ENCODE assay signal across 11 cellular contexts in the genomic region with DNA sequence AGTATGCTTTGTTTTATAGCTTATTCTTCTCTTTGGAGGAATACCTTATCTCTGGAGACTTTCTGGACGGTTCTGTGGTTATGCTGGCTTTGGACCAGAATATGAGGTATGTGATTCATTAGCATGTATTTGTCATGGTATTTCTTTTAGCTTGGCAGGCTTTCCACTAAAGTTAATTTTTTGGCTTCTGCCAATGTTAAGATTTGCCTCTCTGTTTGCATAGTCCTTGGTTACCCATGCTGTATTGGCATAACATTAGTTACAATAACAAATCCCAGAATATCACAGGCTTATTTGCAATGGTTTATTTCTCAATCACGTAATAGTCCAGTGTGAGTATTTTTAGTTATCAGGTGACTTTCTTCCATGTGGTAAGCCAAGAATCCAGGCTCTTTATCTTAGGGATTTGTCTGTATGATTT. TPM values are rescaled to one million over a fixed set of nuclear protein-coding genes. Genes with fewer than 3 reads are reported as not detected.
DNase-seq lines count a peak whose midpoint lies in the region; ATAC-seq and TF ChIP-seq lines count a peak whose summit lies in the region.
"Had no signal": no experiment of that assay in that cellular context is flagged by ENCODE, and none has a peak within 500 bp of the region (broad histone marks: within the 10 kb centered on the region; RNA-seq: fewer than 3 reads in every experiment).

No MANE protein-coding gene starts in this region.

- H3K27ac Mint-ChIP-seq in activated CD8-positive, alpha-beta T cell treated with anti-CD3 and anti-CD28 coated beads for 36 hours: peak overlapping the region; percentile 38
- H3K27ac Mint-ChIP-seq in activated CD8-positive, alpha-beta T cell treated with anti-CD3 and anti-CD28 coated beads, Interleukin-2, amount 10 ng/mL, durations not matched to agents 7 days and 5 days: no peak overlapping the region
- H3K27ac Mint-ChIP-seq: activated naive CD4-positive, alpha-beta T cell treated with anti-CD3 and anti-CD28 coated beads, Interleukin-2, amount 10 ng/mL, durations not matched to agents 7 days and 5 days; T-helper 2 cell treated with Interferon-gamma antibody and Interleukin-4, amounts not matched to agents 5 μg/mL and 100 μg/mL, for 36 hours had no signal

- no peak overlapping the region for H3K4me3 ChIP-seq in choroid plexus epithelial cell (ENCODE audit: low read depth, low read length)
- H3K4me3 ChIP-seq in upper lobe of right lung: no peak overlapping the region

- peaks cover 80% of the 10 kb centered on the region for H3K36me3 ChIP-seq in upper lobe of right lung

- no peaks in the 10 kb centered on the region for H3K9me3 Mint-ChIP-seq in activated CD8-positive, alpha-beta T cell treated with anti-CD3 and anti-CD28 coated beads for 36 hours
- no peaks in the 10 kb centered on the region for H3K9me3 Mint-ChIP-seq in activated CD8-positive, alpha-beta T cell treated with anti-CD3 and anti-CD28 coated beads, Interleukin-2, amount 10 ng/mL, durations not matched to agents 7 days and 5 days (ENCODE audit: insufficient read depth)
- H3K9me3 Mint-ChIP-seq: activated naive CD4-positive, alpha-beta T cell treated with anti-CD3 and anti-CD28 coated beads, Interleukin-2, amount 10 ng/mL, durations not matched to agents 7 days and 5 days; T-helper 2 cell treated with Interferon-gamma antibody and Interleukin-4, amounts not matched to agents 5 μg/mL and 100 μg/mL, for 36 hours had no signal

- H3K27me3 ChIP-seq in upper lobe of right lung: no peaks in the 10 kb centered on the region

- H3K27ac ChIP-seq in upper lobe of right lung: peak overlapping the region; percentile 56

- POLR2A ChIA-PET in activated CD8-positive, alpha-beta T cell treated with anti-CD3 and anti-CD28 coated beads for 36 hours (lab: Charles Lee): interaction anchor here (1.3 to 2.0 kb wide), 2 partner anchors 10 kb away, joined by 3 to 4 read pairs; partner anchors contain the start of gene ZMPSTE24
- POLR2A ChIA-PET in activated CD8-positive, alpha-beta T cell treated with anti-CD3 and anti-CD28 coated beads, Interleukin-2, amount 10 ng/mL, durations not matched to agents 7 days and 5 days (lab: Charles Lee): interaction anchor here (1.2 kb wide), 1 partner anchor 61 kb away, joined by 4 read pairs; no protein-coding TSS in a partner anchor

- no peak for DNase-seq in activated CD8-positive, alpha-beta T cell treated with anti-CD3 and anti-CD28 coated beads for 36 hours
- DNase-seq in activated CD8-positive, alpha-beta T cell treated with anti-CD3 and anti-CD28 coated beads, Interleukin-2, amount 10 ng/mL, durations not matched to agents 7 days and 5 days: no peak
- DNase-seq in choroid plexus epithelial cell (ENCODE audit: low read depth) (peak; percentile 94), left lobe of liver (ENCODE audit: low spot score) (no peak), upper lobe of right lung (no peak), iPS-NIHi7 (ENCODE audit: extremely low spot score) (no peak), DMS 273 (lab: John Stamatoyannopoulos, UW; ENCODE audit: unreplicated experiment) (no peak)
- DNase-seq: activated naive CD4-positive, alpha-beta T cell treated with anti-CD3 and anti-CD28 coated beads, Interleukin-2, amount 10 ng/mL, durations not matched to agents 7 days and 5 days had no signal

- intact Hi-C loops in activated CD8-positive, alpha-beta T cell treated with anti-CD3 and anti-CD28 coated beads for 36 hours (cut with micrococcal nuclease): no loop called here
- intact Hi-C loops in upper lobe of right lung (cut with DNase I): no loop called here

- no peak for ATAC-seq in activated CD8-positive, alpha-beta T cell treated with anti-CD3 and anti-CD28 coated beads for 36 hours
- no peak for ATAC-seq in activated CD8-positive, alpha-beta T cell treated with anti-CD3 and anti-CD28 coated beads, Interleukin-2, amount 10 ng/mL, durations not matched to agents 7 days and 5 days
- peak; percentile 92 for ATAC-seq in left lobe of liver
- peak; percentile 59 for ATAC-seq in upper lobe of right lung
- ATAC-seq in GM21737 (IDR thresholded peaks at IDR 0.05; ENCODE audit: unreplicated experiment): no peak

- peaks cover 5% of the 10 kb centered on the region for H3K4me1 ChIP-seq in upper lobe of right lung

- H3K9me3 ChIP-seq in upper lobe of right lung: no peaks in the 10 kb centered on the region

- CTCF ChIA-PET in activated CD8-positive, alpha-beta T cell treated with anti-CD3 and anti-CD28 coated beads for 36 hours (lab: Charles Lee): interaction anchor here (0.8 to 2.2 kb wide), 4 partner anchors 8 to 124 kb away, joined by 3 to 8 read pairs (median 5); no protein-coding TSS in a partner anchor
- CTCF ChIA-PET in activated CD8-positive, alpha-beta T cell treated with anti-CD3 and anti-CD28 coated beads, Interleukin-2, amount 10 ng/mL, durations not matched to agents 7 days and 5 days (lab: Charles Lee): interaction anchor here (2.6 kb wide), 1 partner anchor 48 kb away, joined by 9 read pairs; no protein-coding TSS in a partner anchor

- H3K4me3 Mint-ChIP-seq in activated CD8-positive, alpha-beta T cell treated with anti-CD3 and anti-CD28 coated beads for 36 hours: no peak overlapping the region
- H3K4me3 Mint-ChIP-seq in activated CD8-positive, alpha-beta T cell treated with anti-CD3 and anti-CD28 coated beads, Interleukin-2, amount 10 ng/mL, durations not matched to agents 7 days and 5 days: no peak overlapping the region
- H3K4me3 Mint-ChIP-seq: activated naive CD4-positive, alpha-beta T cell treated with anti-CD3 and anti-CD28 coated beads, Interleukin-2, amount 10 ng/mL, durations not matched to agents 7 days and 5 days; T-helper 2 cell treated with Interferon-gamma antibody and Interleukin-4, amounts not matched to agents 5 μg/mL and 100 μg/mL, for 36 hours had no signal

- peaks cover 44% of the 10 kb centered on the region for H3K36me3 Mint-ChIP-seq in activated CD8-positive, alpha-beta T cell treated with anti-CD3 and anti-CD28 coated beads for 36 hours (ENCODE audit: low read depth)
- H3K36me3 Mint-ChIP-seq in activated CD8-positive, alpha-beta T cell treated with anti-CD3 and anti-CD28 coated beads, Interleukin-2, amount 10 ng/mL, durations not matched to agents 7 days and 5 days (ENCODE audit: low read depth): peaks cover 41% of the 10 kb centered on the region

- TF ChIP-seq CTCF in activated CD8-positive, alpha-beta T cell treated with anti-CD3 and anti-CD28 coated beads for 36 hours (IDR thresholded peaks at IDR 0.05): no peak
- TF ChIP-seq CTCF in choroid plexus epithelial cell (conservative IDR thresholded peaks at IDR 0.05; ENCODE audit: low read depth, low read length): no peak
- TF ChIP-seq CTCF in upper lobe of right lung (IDR thresholded peaks at IDR 0.05): no peak

- H3K4me1 Mint-ChIP-seq in activated CD8-positive, alpha-beta T cell treated with anti-CD3 and anti-CD28 coated beads for 36 hours (ENCODE audit: low read depth): peaks cover 43% of the 10 kb centered on the region
- H3K4me1 Mint-ChIP-seq in activated CD8-positive, alpha-beta T cell treated with anti-CD3 and anti-CD28 coated beads, Interleukin-2, amount 10 ng/mL, durations not matched to agents 7 days and 5 days (ENCODE audit: low read depth): peaks cover 11% of the 10 kb centered on the region

- no peaks in the 10 kb centered on the region for H3K27me3 Mint-ChIP-seq in activated CD8-positive, alpha-beta T cell treated with anti-CD3 and anti-CD28 coated beads for 36 hours
- no peaks in the 10 kb centered on the region for H3K27me3 Mint-ChIP-seq in activated CD8-positive, alpha-beta T cell treated with anti-CD3 and anti-CD28 coated beads, Interleukin-2, amount 10 ng/mL, durations not matched to agents 7 days and 5 days (ENCODE audit: low read depth)
- H3K27me3 Mint-ChIP-seq: activated naive CD4-positive, alpha-beta T cell treated with anti-CD3 and anti-CD28 coated beads, Interleukin-2, amount 10 ng/mL, durations not matched to agents 7 days and 5 days had no signal

RNA-seq across cellular contexts. Expression of gene ZMPSTE24, which starts 9.7 kb away (rescaled TPM):
- 10 to 100 TPM; 20.1 to 21.2 TPM for total RNA-seq in activated CD8-positive, alpha-beta T cell treated with anti-CD3 and anti-CD28 coated beads for 36 hours
- total RNA-seq in activated CD8-positive, alpha-beta T cell treated with anti-CD3 and anti-CD28 coated beads, Interleukin-2, amount 10 ng/mL, durations not matched to agents 7 days and 5 days: 10 to 100 TPM; 28.9 to 29.8 TPM
- total RNA-seq in left lobe of liver: 19.5 TPM
- total RNA-seq in upper lobe of right lung: 39.9 TPM

RNA-seq across cellular contexts. Expression of gene TMCO2, which starts 20.0 kb away (rescaled TPM):
- total RNA-seq in activated CD8-positive, alpha-beta T cell treated with anti-CD3 and anti-CD28 coated beads for 36 hours: not detected
- not detected for total RNA-seq in activated CD8-positive, alpha-beta T cell treated with anti-CD3 and anti-CD28 coated beads, Interleukin-2, amount 10 ng/mL, durations not matched to agents 7 days and 5 days
- total RNA-seq in left lobe of liver (not detected), upper lobe of right lung (not detected)
- total RNA-seq: subcutaneous adipose tissue had no signal

RNA-seq across cellular contexts. Expression of gene COL9A2, which starts 49.3 kb away (rescaled TPM):
- total RNA-seq in activated CD8-positive, alpha-beta T cell treated with anti-CD3 and anti-CD28 coated beads for 36 hours: 1 to 10 TPM; 4.3 to 5.4 TPM
- 1 to 10 TPM; 2.4 to 2.5 TPM for total RNA-seq in activated CD8-positive, alpha-beta T cell treated with anti-CD3 and anti-CD28 coated beads, Interleukin-2, amount 10 ng/mL, durations not matched to agents 7 days and 5 days
- total RNA-seq in left lobe of liver (0.45 TPM), upper lobe of right lung (3.8 TPM)

Comparison
In these comparisons a context has a peak if more than half of its experiments do, and no peak if none do; other contexts are left out.
1. ATAC-seq: peak in left lobe of liver (single experiment) and upper lobe of right lung (single experiment); none in activated CD8-positive, alpha-beta T cell treated with anti-CD3 and anti-CD28 coated beads for 36 hours (single experiment), activated CD8-positive, alpha-beta T cell treated with anti-CD3 and anti-CD28 coated beads, Interleukin-2, amount 10 ng/mL, durations not matched to agents 7 days and 5 days (single experiment) and GM21737 (single experiment).